ENCODE assay signal across 1 cellular context in genomic region chr17:30824356-30825145, GRCh38.
A peak's percentile ranks its signal among the peaks of the same experiment; 100 is the strongest.
TF ChIP-seq lines count a peak whose summit lies in the region.

TSS of gene CRLF3 (minus strand) at chr17:30824692. CDS start at chr17:30824651, 41 bp downstream.

TF ChIP-seq in HepG2, 621 proteins besides CTCF, POLR2A, EP300 and RAD21 (continued from another document and continues in another):
- no peak for TF ChIP-seq GLMP (CRISPR knock-in tag; IDR thresholded peaks at IDR 0.05; ENCODE audit: borderline replicate concordance)
- TF ChIP-seq MLLT10 (CRISPR knock-in tag; IDR thresholded peaks at IDR 0.05) = no peak
- TF ChIP-seq NCOR1 (IDR thresholded peaks at IDR 0.05; ENCODE audit: borderline replicate concordance, low read length) = no peak
- no peak for TF ChIP-seq RFX3 (CRISPR knock-in tag; IDR thresholded peaks at IDR 0.05)
- no peak; the same call in 1 of the 2 replicates for TF ChIP-seq ZNF230 (CRISPR knock-in tag; IDR thresholded peaks at IDR 0.05)
- TF ChIP-seq E2F5 (CRISPR knock-in tag; conservative IDR thresholded peaks at IDR 0.05) = peak; percentile 32; the same call in 1 of the 2 replicates
- 0 out of 2 replicates have a peak, but pooled peaks have one; percentile 41 for TF ChIP-seq DNMT3B (CRISPR knock-in tag; conservative IDR thresholded peaks at IDR 0.05)
- no peak for TF ChIP-seq ZNF451 (CRISPR knock-in tag; IDR thresholded peaks at IDR 0.05)
- no peak for TF ChIP-seq ZMAT5 (CRISPR knock-in tag; IDR thresholded peaks at IDR 0.05; ENCODE audit: borderline replicate concordance, low read depth)
- TF ChIP-seq ELK4 (CRISPR knock-in tag; IDR thresholded peaks at IDR 0.05; ENCODE audit: borderline replicate concordance) = no peak
- no peak for TF ChIP-seq ZNF678 (CRISPR knock-in tag; IDR thresholded peaks at IDR 0.05)
- TF ChIP-seq HOXA5 (CRISPR knock-in tag; IDR thresholded peaks at IDR 0.05) = no peak
- TF ChIP-seq CHD2 (IDR thresholded peaks at IDR 0.05; ENCODE audit: low read depth, low read length) = peak; percentile 86
- no peak for TF ChIP-seq JUN (CRISPR knock-in tag; IDR thresholded peaks at IDR 0.05)
- no peak; the same call in 1 of the 2 replicates for TF ChIP-seq GATAD1 (CRISPR knock-in tag; IDR thresholded peaks at IDR 0.05)
- no peak for TF ChIP-seq RFX1 (IDR thresholded peaks at IDR 0.05)
- peak; percentile 87 for TF ChIP-seq GABPB1 (CRISPR knock-in tag; IDR thresholded peaks at IDR 0.05)
- peak; percentile 96 for TF ChIP-seq ZNF460 (CRISPR knock-in tag; IDR thresholded peaks at IDR 0.05; ENCODE audit: borderline replicate concordance)
- no peak for TF ChIP-seq CREB3 (CRISPR knock-in tag; IDR thresholded peaks at IDR 0.05)
- peak; percentile 22; the same call in 1 of the 2 replicates for TF ChIP-seq RXRA (CRISPR knock-in tag; IDR thresholded peaks at IDR 0.05)
- no peak for TF ChIP-seq ZNF572 (CRISPR knock-in tag; IDR thresholded peaks at IDR 0.05)
- no peak for TF ChIP-seq ZNF124 (CRISPR knock-in tag; IDR thresholded peaks at IDR 0.05)
- peak; percentile 59; the same call in 1 of the 2 replicates for TF ChIP-seq FOXC1 (CRISPR knock-in tag; IDR thresholded peaks at IDR 0.05; ENCODE audit: borderline replicate concordance)
- no peak for TF ChIP-seq FLYWCH1 (CRISPR knock-in tag; IDR thresholded peaks at IDR 0.05)
- peak; percentile 50; the same call in 1 of the 2 replicates for TF ChIP-seq ZSCAN31 (CRISPR knock-in tag; IDR thresholded peaks at IDR 0.05; ENCODE audit: low read depth)
- TF ChIP-seq THAP7 (CRISPR knock-in tag; IDR thresholded peaks at IDR 0.05) = no peak
- peak; percentile 69; the same call in 1 of the 2 replicates for TF ChIP-seq ZNF205 (CRISPR knock-in tag; IDR thresholded peaks at IDR 0.05)
- TF ChIP-seq CEBPZ (IDR thresholded peaks at IDR 0.05; ENCODE audit: low read length) = no peak
- no peak for TF ChIP-seq SIN3B (IDR thresholded peaks at IDR 0.05; ENCODE audit: low read length)
- no peak for TF ChIP-seq SKI (IDR thresholded peaks at IDR 0.05; ENCODE audit: partially characterized antibody)
- 0 out of 2 replicates have a peak, but pooled peaks have one; percentile 53 for TF ChIP-seq ZBTB46 (CRISPR knock-in tag; IDR thresholded peaks at IDR 0.05; ENCODE audit: borderline replicate concordance)
- TF ChIP-seq HIVEP1 (CRISPR knock-in tag; IDR thresholded peaks at IDR 0.05) = no peak
- TF ChIP-seq RNF219 (CRISPR knock-in tag; IDR thresholded peaks at IDR 0.05) = no peak
- TF ChIP-seq TFDP2 (CRISPR knock-in tag; IDR thresholded peaks at IDR 0.05) = 0 out of 2 replicates have a peak, but pooled peaks have one; percentile 30
- no peak for TF ChIP-seq ZNF879 (CRISPR knock-in tag; IDR thresholded peaks at IDR 0.05)
- no peak for TF ChIP-seq NCOA5 (CRISPR knock-in tag; IDR thresholded peaks at IDR 0.05)
- no peak for TF ChIP-seq HOXD1 (CRISPR knock-in tag; IDR thresholded peaks at IDR 0.05)
- no peak for TF ChIP-seq ZBTB10 (CRISPR knock-in tag; IDR thresholded peaks at IDR 0.05; ENCODE audit: borderline replicate concordance)
- TF ChIP-seq ETV6 (CRISPR knock-in tag; conservative IDR thresholded peaks at IDR 0.05) = no peak
- TF ChIP-seq ZBED4 (CRISPR knock-in tag; IDR thresholded peaks at IDR 0.05; ENCODE audit: borderline replicate concordance) = no peak
- TF ChIP-seq ZFP37 (CRISPR knock-in tag; IDR thresholded peaks at IDR 0.05; ENCODE audit: borderline replicate concordance) = no peak
